8 cellular contexts compared by ENCODE assay signal in the genomic region with DNA sequence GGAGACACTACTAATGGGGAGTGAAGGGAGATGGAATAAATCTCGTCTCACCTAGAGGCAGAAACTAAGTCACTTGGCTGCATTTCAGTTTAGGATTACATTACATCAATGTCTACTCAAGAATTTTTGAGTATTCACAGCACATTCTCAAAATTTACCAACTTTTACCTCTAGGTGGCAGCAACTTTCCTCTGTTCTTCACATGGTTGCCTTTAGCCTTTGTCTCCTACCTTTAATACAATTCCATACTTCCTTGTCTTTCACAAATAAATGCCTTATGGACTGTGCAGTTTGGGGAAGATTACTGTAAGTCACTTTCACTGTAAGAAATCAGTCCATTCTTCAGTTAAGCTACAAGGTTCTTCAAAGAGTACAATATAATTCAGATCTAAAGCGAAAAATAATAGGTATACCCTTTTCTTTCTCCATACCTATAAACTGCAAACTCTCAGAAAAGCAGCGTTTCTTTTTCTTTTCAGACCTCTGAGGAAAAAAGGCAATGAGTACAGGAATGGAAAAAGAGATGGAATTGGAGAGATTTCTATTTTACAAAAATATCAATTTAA.
DNase-seq lines count a peak whose midpoint lies in the region; ATAC-seq, FAIRE-seq and TF ChIP-seq lines count a peak whose summit lies in the region.

No MANE protein-coding gene starts in this region.

- no peak overlapping the region for H3K4me3 ChIP-seq in body of pancreas
- no peak overlapping the region for H3K4me3 ChIP-seq in testis

- H3K9me3 ChIP-seq in body of pancreas (no peaks in the 10 kb centered on the region), testis (no peaks in the 10 kb centered on the region)

- 50 to 54% methylated on average over 3 of the region's 3 CpGs for WGBS in body of pancreas, 2 donors
- WGBS in testis, 2 donors = 61 to 63% methylated on average over 3 of the region's 3 CpGs

- TF ChIP-seq CTCF in body of pancreas (IDR thresholded peaks at IDR 0.05) = peak; percentile 30 to 75 (median 59)
- TF ChIP-seq CTCF in testis (IDR thresholded peaks at IDR 0.05) = peak; percentile 39 to 73 (median 65)

- H3K36me3 ChIP-seq in body of pancreas (replicated peaks in 1 of 2; ENCODE audit: insufficient read depth in 1 of 2, low read depth in 2 of 2) = no peaks in the 10 kb centered on the region
- no peaks in the 10 kb centered on the region for H3K36me3 ChIP-seq in testis (ENCODE audit: low read depth, missing control alignments)

- no peak overlapping the region for H3K27ac ChIP-seq in body of pancreas
- no peak overlapping the region for H3K27ac ChIP-seq in testis

- H3K4me1 ChIP-seq in body of pancreas = no peaks in the 10 kb centered on the region
- no peaks in the 10 kb centered on the region for H3K4me1 ChIP-seq in testis

- intact Hi-C loops in body of pancreas (cut with DNase I) = loop anchor here (10.0 kb wide), 1 partner anchor 1470 kb away; no protein-coding TSS in a partner anchor
- intact Hi-C loops in testis (cut with DNase I; ENCODE audit: low total_unique reads) = no loop called here

- peak; percentile 49 for DNase-seq in DMS153 (lab: John Stamatoyannopoulos, UW)
- peak; percentile 73 for DNase-seq in NCI-H748 (lab: John Stamatoyannopoulos, UW; ENCODE audit: unreplicated experiment)
- DNase-seq in body of pancreas = peak in 3 of 4 donors; percentile 9 to 52 (median 34)
- DNase-seq in testis = peak; percentile 25
- DNase-seq in activated T-cell treated with anti-CD3 and anti-CD28 coated beads, Interleukin-2, amount 50 U/mL, for 48 hours = no peak

- FAIRE-seq in islet of Langerhans (lab: Jason Lieb, UNC) = peak; percentile 99

- ATAC-seq in GM19025 (IDR thresholded peaks at IDR 0.05; ENCODE audit: low read depth, unreplicated experiment) = peak; percentile 56
- ATAC-seq in HG03520 (IDR thresholded peaks at IDR 0.05; ENCODE audit: unreplicated experiment) = peak; percentile 72
- peak; percentile 64 for ATAC-seq in body of pancreas

- no peak for TF ChIP-seq POLR2A in body of pancreas (IDR thresholded peaks at IDR 0.05)
- no peak for TF ChIP-seq POLR2A in testis (IDR thresholded peaks at IDR 0.05)

- H3K27me3 ChIP-seq in body of pancreas = no peaks in the 10 kb centered on the region
- no peaks in the 10 kb centered on the region for H3K27me3 ChIP-seq in testis

Comparison
In these comparisons a context has a peak if more than half of its experiments do, and no peak if none do; other contexts are left out.
1. DNase-seq: peak in DMS153 (single experiment), NCI-H748 (single experiment), body of pancreas (3 of 4) and testis (single experiment); none in activated T-cell treated with anti-CD3 and anti-CD28 coated beads, Interleukin-2, amount 50 U/mL, for 48 hours (0 of 2).
2. Peak in every context shown above with its lines, with median percentiles within 50 percentile points of each other: ATAC-seq.